Comparison of ENCODE assay signal across 26 cellular contexts in genomic region chr2:214896287-214896686, GRCh38.
"Had no signal": no experiment of that assay in that cellular context is flagged by ENCODE, and none has a peak within 500 bp of the region (broad histone marks: within the 10 kb centered on the region; RNA-seq: fewer than 3 reads in every experiment).

No MANE protein-coding gene starts in this region.

- H3K36me3 ChIP-seq: brain microvascular endothelial cell had no signal

- H3K4me3 ChIP-seq: K562, SK-N-MC had no signal

- H3K27me3 ChIP-seq: brain microvascular endothelial cell had no signal

- ATAC-seq: activated CD4-positive, alpha-beta T cell treated with anti-CD3 and anti-CD28 coated beads for 36 hours; activated CD8-positive, alpha-beta T cell treated with anti-CD3 and anti-CD28 coated beads for 36 hours; activated T-cell treated with anti-CD3 and anti-CD28 coated beads, Interleukin-2, amount 50 U/mL, for 72 hours; K562; Panc1; Right ventricle myocardium inferior; T-cell had no signal

- DNase-seq: activated CD4-positive, alpha-beta T cell treated with anti-CD3 and anti-CD28 coated beads for 36 hours; activated CD4-positive, alpha-beta T cell treated with anti-CD3 and anti-CD28 coated beads, Interleukin-2, amount 50 U/mL, for 1 hour; activated CD8-positive, alpha-beta memory T cell treated with anti-CD3 and anti-CD28 coated beads, Interleukin-2, amount 50 U/mL, for 4 hours; activated CD8-positive, alpha-beta T cell treated with anti-CD3 and anti-CD28 coated beads for 36 hours; activated gamma-delta T cell treated with Interleukin-2 at 50 U/mL for 16 hours; activated naive CD4-positive, alpha-beta T cell treated with anti-CD3 and anti-CD28 coated beads, Interleukin-2, amount 10 ng/mL, durations not matched to agents 7 days and 5 days; activated naive CD8-positive, alpha-beta T cell treated with anti-CD3 and anti-CD28 coated beads for 36 hours; activated T-cell treated with anti-CD3 and anti-CD28 coated beads, Interleukin-2, amount 50 U/mL, for 72 hours; brain microvascular endothelial cell; Karpas-422; NCI-H1048; NCI-H146; NCI-H187 treated with DMSO at 0.1 percent for 48 hours; NCI-H2081 treated with DMSO at 0.1 percent for 48 hours; NCI-H446; NCI-H524; NCI-H82; RPMI8226; T-cell; T-helper 2 cell; T1000 had no signal

- H3K27ac ChIP-seq: brain microvascular endothelial cell, SK-N-MC, VCaP had no signal
